Comparison of ENCODE assay signal across 29 cellular contexts in genomic region chr5:44945743-44946142, GRCh38.
"Had no signal": no experiment of that assay in that cellular context is flagged by ENCODE, and none has a peak within 500 bp of the region (broad histone marks: within the 10 kb centered on the region; RNA-seq: fewer than 3 reads in every experiment).

No MANE protein-coding gene starts in this region.

- H3K9me3 Mint-ChIP-seq: central memory CD8-positive, alpha-beta T cell; memory B cell; natural killer cell treated with Interleukin-12 subunit alpha and Interleukin-12 subunit beta and Interleukin-15 and Interleukin-18, amount 100 ng/mL, for 72 hours; T-helper 2 cell treated with Interferon-gamma antibody and Interleukin-4, amounts not matched to agents 5 μg/mL and 100 μg/mL, for 36 hours had no signal

- H3K4me3 Mint-ChIP-seq: activated CD8-positive, alpha-beta T cell treated with anti-CD3 and anti-CD28 coated beads, Interleukin-2, amount 10 ng/mL, durations not matched to agents 7 days and 5 days; central memory CD8-positive, alpha-beta T cell; memory B cell; natural killer cell treated with Interleukin-12 subunit alpha and Interleukin-12 subunit beta and Interleukin-15 and Interleukin-18, amount 100 ng/mL, for 72 hours; T-cell; T-helper 2 cell treated with Interferon-gamma antibody and Interleukin-4, amounts not matched to agents 5 μg/mL and 100 μg/mL, for 36 hours had no signal

- H3K27ac Mint-ChIP-seq: activated CD8-positive, alpha-beta T cell treated with anti-CD3 and anti-CD28 coated beads, Interleukin-2, amount 10 ng/mL, durations not matched to agents 7 days and 5 days; memory B cell; natural killer cell treated with Interleukin-12 subunit alpha and Interleukin-12 subunit beta and Interleukin-15 and Interleukin-18, amount 100 ng/mL, for 72 hours; T-cell; T-helper 2 cell treated with Interferon-gamma antibody and Interleukin-4, amounts not matched to agents 5 μg/mL and 100 μg/mL, for 36 hours had no signal

- H3K4me1 ChIP-seq: esophagus squamous epithelium, gastroesophageal sphincter, prostate gland, stomach, suprapubic skin, tibial nerve had no signal

- H3K36me3 ChIP-seq: brain microvascular endothelial cell, esophagus squamous epithelium, gastroesophageal sphincter, ovary, prostate gland, stomach, suprapubic skin, tibial nerve, WERI-Rb-1 had no signal

- H3K4me1 Mint-ChIP-seq: central memory CD8-positive, alpha-beta T cell; memory B cell; T-cell had no signal

- FAIRE-seq: colon, endothelial cell of umbilical vein, TTC549, urothelium cell line had no signal

- H3K27me3 ChIP-seq: brain microvascular endothelial cell, esophagus squamous epithelium, gastroesophageal sphincter, ovary, stomach, suprapubic skin, tibial nerve had no signal

- H3K27me3 Mint-ChIP-seq: central memory CD8-positive, alpha-beta T cell; memory B cell; natural killer cell treated with Interleukin-12 subunit alpha and Interleukin-12 subunit beta and Interleukin-15 and Interleukin-18, amount 100 ng/mL, for 72 hours; T-cell had no signal

- ATAC-seq: activated CD8-positive, alpha-beta T cell treated with anti-CD3 and anti-CD28 coated beads, Interleukin-2, amount 10 ng/mL, durations not matched to agents 7 days and 5 days; gastroesophageal sphincter; left cardiac atrium; natural killer cell treated with Interleukin-12 subunit alpha and Interleukin-12 subunit beta and Interleukin-15 and Interleukin-18, amount 100 ng/mL, for 72 hours; right cardiac atrium; T-cell had no signal

- H3K9me3 ChIP-seq: esophagus squamous epithelium, gastroesophageal sphincter, ovary, prostate gland, suprapubic skin, tibial nerve had no signal

- H3K36me3 Mint-ChIP-seq: memory B cell; natural killer cell treated with Interleukin-12 subunit alpha and Interleukin-12 subunit beta and Interleukin-15 and Interleukin-18, amount 100 ng/mL, for 72 hours; T-cell had no signal

- H3K27ac ChIP-seq: brain microvascular endothelial cell, esophagus squamous epithelium, gastroesophageal sphincter, ovary, prostate gland, stomach, suprapubic skin, WERI-Rb-1 had no signal

- DNase-seq: activated CD4-positive, alpha-beta T cell treated with anti-CD3 and anti-CD28 coated beads for 1 hour; activated CD4-positive, alpha-beta T cell treated with anti-CD3 and anti-CD28 coated beads, Interleukin-2, amount 50 U/mL, for 1 hour; activated CD8-positive, alpha-beta T cell treated with anti-CD3 and anti-CD28 coated beads, Interleukin-2, amount 10 ng/mL, durations not matched to agents 7 days and 5 days; activated naive CD4-positive, alpha-beta T cell treated with Interleukin-2 at 50 U/mL for 16 hours; aorta; brain microvascular endothelial cell; effector memory CD4-positive, alpha-beta T cell; esophagus squamous epithelium; head of caudate nucleus; hypothalamus; left cardiac atrium; ovary; right cardiac atrium; stimulated activated CD4-positive, alpha-beta T cell treated with anti-CD3 and anti-CD28 coated beads, Interleukin-1b, Interleukin-23, amount 100 ng/mL, for 48 hours; stomach; T-cell; WERI-Rb-1 had no signal

- H3K4me3 ChIP-seq: esophagus squamous epithelium, gastroesophageal sphincter, ovary, prostate gland, stomach, suprapubic skin, tibial nerve had no signal
